ENCODE assay signal across 33 cellular contexts in genomic region chr11:127862406-127862805, GRCh38.
DNase-seq lines count a peak whose midpoint lies in the region; ATAC-seq and TF ChIP-seq lines count a peak whose summit lies in the region.
"Had no signal": no experiment of that assay in that cellular context is flagged by ENCODE, and none has a peak within 500 bp of the region (broad histone marks: within the 10 kb centered on the region; RNA-seq: fewer than 3 reads in every experiment).

No MANE protein-coding gene starts in this region.

- ATAC-seq in HG03460 (IDR thresholded peaks at IDR 0.05; ENCODE audit: unreplicated experiment) = no peak
- ATAC-seq: effector memory CD8-positive, alpha-beta T cell; esophagus mucosa; heart right ventricle; natural killer cell; stimulated activated naive CD8-positive, alpha-beta T cell treated with anti-CD3 and anti-CD28 coated beads, Interleukin-15, amount 100 ng/mL, for 72 hours had no signal

- peak overlapping the region; percentile 11; the same call in 1 of the 2 replicates for H3K27ac Mint-ChIP-seq in HFFc6
- H3K27ac Mint-ChIP-seq: activated CD4-positive, alpha-beta memory T cell treated with anti-CD3 and anti-CD28 coated beads, Interleukin-2, amount 10 ng/mL, durations not matched to agents 7 days and 5 days; activated naive CD4-positive, alpha-beta T cell treated with anti-CD3 and anti-CD28 coated beads, Interleukin-2, amount 50 U/mL, for 24 hours; CD4-positive, CD25-positive, alpha-beta regulatory T cell; effector memory CD8-positive, alpha-beta T cell; natural killer cell; stimulated activated naive CD8-positive, alpha-beta T cell treated with anti-CD3 and anti-CD28 coated beads, Interleukin-15, amount 100 ng/mL, for 72 hours had no signal

- H3K36me3 ChIP-seq in ascending aorta = no peaks in the 10 kb centered on the region
- H3K36me3 ChIP-seq: heart right ventricle, SJCRH30 had no signal

- DNase-seq in A172 (ENCODE audit: low spot score) (peak; percentile 31), HFFc6 (peak; percentile 57), RWPE1 (ENCODE audit: low spot score) (peak; percentile 50), iris pigment epithelial cell (ENCODE audit: low read depth) (peak; percentile 2), SKM-1 treated with dmso at 0.1 percent for 144 hours (lab: John Stamatoyannopoulos, UW; ENCODE audit: unreplicated experiment) (no peak), ascending aorta (ENCODE audit: low spot score in 2 of 2) (no peak), retina (no peak)
- DNase-seq: 8988T; activated CD4-positive, alpha-beta memory T cell treated with anti-CD3 and anti-CD28 coated beads, Interleukin-2, amount 10 ng/mL, durations not matched to agents 7 days and 5 days; activated CD8-positive, alpha-beta memory T cell treated with anti-CD3 and anti-CD28 coated beads, Interleukin-2, amount 50 U/mL, for 48 hours; amygdala; caudate nucleus; CD4-positive, CD25-positive, alpha-beta regulatory T cell; cortex of kidney; effector memory CD8-positive, alpha-beta T cell; foreskin fibroblast; heart right ventricle; Karpas-422; midbrain; natural killer cell; NCI-H1048; NCI-H1694; NCI-H524 treated with DMSO at 0.1 percent for 48 hours; occipital lobe; stimulated activated CD8-positive, alpha-beta memory T cell treated with anti-CD3 and anti-CD28 coated beads, Interleukin-4, amount 100 ng/mL, for 48 hours; stimulated activated naive CD8-positive, alpha-beta T cell treated with anti-CD3 and anti-CD28 coated beads, Interleukin-15, amount 100 ng/mL, for 72 hours; T-helper 1 cell had no signal

- H3K4me3 Mint-ChIP-seq in HFFc6 = no peak overlapping the region
- H3K4me3 Mint-ChIP-seq: activated CD4-positive, alpha-beta memory T cell treated with anti-CD3 and anti-CD28 coated beads, Interleukin-2, amount 10 ng/mL, durations not matched to agents 7 days and 5 days; activated naive CD4-positive, alpha-beta T cell treated with anti-CD3 and anti-CD28 coated beads, Interleukin-2, amount 50 U/mL, for 24 hours; CD4-positive, CD25-positive, alpha-beta regulatory T cell; effector memory CD8-positive, alpha-beta T cell; natural killer cell; stimulated activated naive CD8-positive, alpha-beta T cell treated with anti-CD3 and anti-CD28 coated beads, Interleukin-15, amount 100 ng/mL, for 72 hours had no signal

- H3K36me3 Mint-ChIP-seq in HFFc6 (ENCODE audit: low read depth) = no peaks in the 10 kb centered on the region
- H3K36me3 Mint-ChIP-seq: activated naive CD4-positive, alpha-beta T cell treated with anti-CD3 and anti-CD28 coated beads, Interleukin-2, amount 50 U/mL, for 24 hours; CD4-positive, CD25-positive, alpha-beta regulatory T cell; natural killer cell had no signal

- no peaks in the 10 kb centered on the region for H3K27me3 ChIP-seq in ascending aorta
- H3K27me3 ChIP-seq: heart right ventricle, SJCRH30 had no signal

- no peak for TF ChIP-seq CTCF in HFFc6 (IDR thresholded peaks at IDR 0.05)
- no peak for TF ChIP-seq CTCF in RWPE1 (conservative IDR thresholded peaks at IDR 0.05; ENCODE audit: low read depth)
- TF ChIP-seq CTCF in ascending aorta (IDR thresholded peaks at IDR 0.05) = no peak

- intact Hi-C loops in ascending aorta (cut with DNase I) = no loop called here

- no peaks in the 10 kb centered on the region for H3K9me3 Mint-ChIP-seq in HFFc6
- H3K9me3 Mint-ChIP-seq: activated CD4-positive, alpha-beta memory T cell treated with anti-CD3 and anti-CD28 coated beads, Interleukin-2, amount 10 ng/mL, durations not matched to agents 7 days and 5 days; activated naive CD4-positive, alpha-beta T cell treated with anti-CD3 and anti-CD28 coated beads, Interleukin-2, amount 50 U/mL, for 24 hours; stimulated activated naive CD8-positive, alpha-beta T cell treated with anti-CD3 and anti-CD28 coated beads, Interleukin-15, amount 100 ng/mL, for 72 hours had no signal

- H3K9me3 ChIP-seq in ascending aorta = no peaks in the 10 kb centered on the region
- H3K9me3 ChIP-seq: SJCRH30 had no signal

- no peak overlapping the region for H3K4me3 ChIP-seq in ascending aorta
- H3K4me3 ChIP-seq: heart right ventricle, PC-9, SJCRH30, skin epidermis had no signal

- CTCF ChIA-PET in RWPE1 (lab: Yijun Ruan, JAX) = no interaction called here

- POLR2A ChIA-PET in RWPE1 (lab: Yijun Ruan, JAX; ENCODE audit: low non-redundant PET) = no interaction called here

- H3K27me3 Mint-ChIP-seq in HFFc6 (ENCODE audit: insufficient read depth) = peaks cover 2% of the 10 kb centered on the region
- H3K27me3 Mint-ChIP-seq: CD4-positive, CD25-positive, alpha-beta regulatory T cell had no signal

- no peaks in the 10 kb centered on the region for H3K4me1 ChIP-seq in ascending aorta
- H3K4me1 ChIP-seq: SJCRH30 had no signal

- H3K27ac ChIP-seq in RWPE1 (no peak overlapping the region), ascending aorta (no peak overlapping the region)
- H3K27ac ChIP-seq: heart right ventricle, PC-9, SJCRH30, skin epidermis had no signal

- H3K4me1 Mint-ChIP-seq in HFFc6 (ENCODE audit: low read depth) = peaks cover 59% of the 10 kb centered on the region
- H3K4me1 Mint-ChIP-seq: activated CD4-positive, alpha-beta memory T cell treated with anti-CD3 and anti-CD28 coated beads, Interleukin-2, amount 10 ng/mL, durations not matched to agents 7 days and 5 days; activated naive CD4-positive, alpha-beta T cell treated with anti-CD3 and anti-CD28 coated beads, Interleukin-2, amount 50 U/mL, for 24 hours; CD4-positive, CD25-positive, alpha-beta regulatory T cell; natural killer cell; stimulated activated naive CD8-positive, alpha-beta T cell treated with anti-CD3 and anti-CD28 coated beads, Interleukin-15, amount 100 ng/mL, for 72 hours had no signal

Comparison
In these comparisons a context has a peak if more than half of its experiments do, and no peak if none do; other contexts are left out.
1. DNase-seq: peak in A172 (single experiment), HFFc6 (single experiment), RWPE1 (single experiment) and iris pigment epithelial cell (single experiment); none in SKM-1 treated with dmso at 0.1 percent for 144 hours (single experiment), ascending aorta (0 of 2) and retina (single experiment).